In the genomic region with DNA sequence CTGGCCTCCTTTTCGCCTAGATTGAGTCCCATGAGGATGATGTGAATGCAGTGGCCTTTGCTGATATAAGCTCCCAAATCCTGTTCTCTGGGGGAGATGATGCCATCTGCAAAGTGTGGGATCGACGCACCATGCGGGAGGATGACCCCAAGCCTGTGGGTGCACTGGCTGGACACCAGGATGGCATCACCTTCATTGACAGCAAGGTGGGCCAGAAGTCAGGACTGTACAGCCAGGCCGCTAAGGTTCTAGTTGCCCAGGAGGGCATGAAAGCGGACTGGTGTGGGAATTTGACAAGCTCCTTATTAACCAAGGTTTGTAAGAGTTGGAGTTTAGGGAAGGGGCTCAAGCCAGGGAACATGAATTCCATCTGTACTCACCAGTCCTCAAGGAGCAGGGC, we compare ENCODE assay signal across 25 cellular contexts. TPM values are rescaled to one million over a fixed set of nuclear protein-coding genes. Genes with fewer than 3 reads are reported as not detected.
A peak's percentile ranks its signal among the peaks of the same experiment; 100 is the strongest.
DNase-seq lines count a peak whose midpoint lies in the region; ATAC-seq, FAIRE-seq and TF ChIP-seq lines count a peak whose summit lies in the region.
"Had no signal": no experiment of that assay in that cellular context is flagged by ENCODE, and none has a peak within 500 bp of the region (broad histone marks: within the 10 kb centered on the region; RNA-seq: fewer than 3 reads in every experiment).

No MANE protein-coding gene starts in this region.

- intact Hi-C loops in HepG2 (cut with micrococcal nuclease; ENCODE audit: unreplicated experiment) (loop anchor here (10.0 kb wide), 2 partner anchors 815 to 1025 kb away; partner anchors contain the start of genes ACIN1, BCL2L2, C14orf119 and PPP1R3E), right lobe of liver (cut with DNase I) (no loop called here), aorta (cut with DNase I) (loop anchor here (10.0 kb wide), 2 partner anchors 45 to 315 kb away; partner anchors contain the start of gene IRF9 (in 1 of the 2))

- no peak overlapping the region for H3K9ac ChIP-seq in HepG2 (ENCODE audit: insufficient read depth, low read depth, low read length)
- H3K9ac ChIP-seq in trophoblast cell (ENCODE audit: low read length): no peak overlapping the region

- H2AK5ac ChIP-seq in trophoblast cell (ENCODE audit: low read length): no peak overlapping the region

- no TSS peak for BruUV-seq in HepG2 (replicated peaks; lab: Mats Ljungman, UMichigan)

- no peaks in the 10 kb centered on the region; a peak in 1 of 5 replicates for H3K27me3 ChIP-seq in HepG2 (ENCODE audit: control insufficient read depth in 1 of 2, insufficient read depth in 2 of 2, low read length in 2 of 2)
- no peaks in the 10 kb centered on the region for H3K27me3 ChIP-seq in right lobe of liver
- H3K27me3 ChIP-seq in trophoblast cell (ENCODE audit: insufficient read depth, low read length): no peaks in the 10 kb centered on the region
- H3K27me3 ChIP-seq in aorta (ENCODE audit: control insufficient read depth in 1 of 2, insufficient read depth in 2 of 2, low read length in 1 of 2): no peaks in the 10 kb centered on the region
- H3K27me3 ChIP-seq: BE2C; BLaER1 treated with 17β-estradiol and CSF1 and Interleukin-3, amounts not matched to agents 10 nM and 100 nM had no signal

- no peak for TF ChIP-seq RAD21 in HepG2 (CRISPR knock-in tag; IDR thresholded peaks at IDR 0.05)

- in situ Hi-C loops in HepG2 (cut with HindIII; ENCODE audit: extremely low pct_ligation_motif_present, low pct_unique_long_range_greater_than_20kb): loop anchor here (25.0 kb wide), 1 partner anchor 1532 kb away; the partner anchor contains the start of genes ABHD4 and DAD1

- H3K4me3 ChIP-seq in HepG2 (replicated peaks in 1 of 3; ENCODE audit: insufficient read depth in 1 of 3, low read depth in 2 of 3, low read length in 3 of 3) (no peak overlapping the region), right lobe of liver (no peak overlapping the region), trophoblast cell (ENCODE audit: low read depth, low read length) (peak overlapping the region; percentile 14), aorta (ENCODE audit: low read length in 2 of 2) (no peak overlapping the region)
- H3K4me3 ChIP-seq: A549; BLaER1 treated with 17β-estradiol and CSF1 and Interleukin-3, amounts not matched to agents 10 nM and 100 nM; GM12878 had no signal

- peaks cover 33% of the 10 kb centered on the region for H3K79me2 ChIP-seq in HepG2 (ENCODE audit: insufficient read depth, low read length)
- H3K79me2 ChIP-seq in trophoblast cell (ENCODE audit: control insufficient read depth, insufficient read depth, low read length, poor library complexity): peaks cover 1% of the 10 kb centered on the region

- no peak overlapping the region for H2AFZ ChIP-seq in HepG2 (ENCODE audit: low read length)
- H2AFZ ChIP-seq in trophoblast cell (ENCODE audit: insufficient read depth, low read length, poor library complexity): no peak overlapping the region

- no peak for FAIRE-seq in HepG2 (lab: Jason Lieb, UNC)
- FAIRE-seq: A549, D721Med, GM12878, GM18507, H54 had no signal

- no peak overlapping the region for H4K91ac ChIP-seq in trophoblast cell (ENCODE audit: low read depth, low read length)

- no peak for TF ChIP-seq CTCF in HepG2 (CRISPR knock-in tag; IDR thresholded peaks at IDR 0.05)
- no peak for TF ChIP-seq CTCF in right lobe of liver (IDR thresholded peaks at IDR 0.05)

- POLR2A ChIA-PET in HepG2 (lab: Yijun Ruan, JAX): interaction anchor here (1.3 to 15.5 kb wide), 5 partner anchors 14 to 151 kb away, joined by 3 to 977 read pairs (median 279); partner anchors contain the start of genes EMC9, FITM1, IRF9 and PCK2

- no peaks in the 10 kb centered on the region for H3K9me3 ChIP-seq in HepG2 (ENCODE audit: low read length)
- no peaks in the 10 kb centered on the region for H3K9me3 ChIP-seq in right lobe of liver
- H3K9me3 ChIP-seq in trophoblast cell (ENCODE audit: insufficient read depth, low read depth, low read length): peaks cover 2% of the 10 kb centered on the region
- H3K9me3 ChIP-seq in aorta (ENCODE audit: control insufficient read depth, low read length): no peaks in the 10 kb centered on the region
- H3K9me3 ChIP-seq: A549; BE2C; BLaER1 treated with 17β-estradiol and CSF1 and Interleukin-3, amounts not matched to agents 10 nM and 100 nM had no signal

- H2BK5ac ChIP-seq in trophoblast cell (ENCODE audit: low read depth, low read length, poor library complexity): no peak overlapping the region

- no peak overlapping the region for H3K27ac ChIP-seq in HepG2 (ENCODE audit: extremely low read length, insufficient read depth, low read length)
- no peak overlapping the region for H3K27ac ChIP-seq in right lobe of liver
- H3K27ac ChIP-seq in trophoblast cell (ENCODE audit: low read depth, low read length): no peak overlapping the region
- H3K27ac ChIP-seq in aorta (ENCODE audit: low read depth in 1 of 2, low read length in 2 of 2): no peak overlapping the region
- H3K27ac ChIP-seq: A549; BLaER1 treated with 17β-estradiol and CSF1 and Interleukin-3, amounts not matched to agents 10 nM and 100 nM had no signal

- WGBS in HepG2 (ENCODE audit: low lambda C conversion rate): 97% methylated on average over 6 of the region's 6 CpGs
- 93% methylated on average over 2 of the region's 6 CpGs for WGBS in right lobe of liver (ENCODE audit: insufficient coverage, low coverage, low lambda C conversion rate, missing lambda C conversion rate)
- WGBS in trophoblast cell (ENCODE audit: extremely low coverage, insufficient coverage, insufficient read length): no CpG with 5 or more reads among the region's 6 CpGs
- WGBS in aorta, 2 donors: 93 to 96% methylated on average over 6 of the region's 6 CpGs

- TF ChIP-seq EP300 in HepG2 (IDR thresholded peaks at IDR 0.05; ENCODE audit: low read depth in 2 of 2, low read length in 2 of 2) (no peak), HepG2 (CRISPR knock-in tag; IDR thresholded peaks at IDR 0.05; ENCODE audit: borderline replicate concordance) (no peak)

- no peak overlapping the region for H3K18ac ChIP-seq in trophoblast cell (ENCODE audit: low read length)

- H4K20me1 ChIP-seq in HepG2 (ENCODE audit: insufficient read depth, low read length): no peaks in the 10 kb centered on the region

- H3K4ac ChIP-seq in trophoblast cell (ENCODE audit: low read depth, low read length): no peak overlapping the region

- TF ChIP-seq POLR2A in HepG2 (IDR thresholded peaks at IDR 0.05; ENCODE audit: insufficient read depth in 1 of 2, low read depth in 2 of 2, low read length in 2 of 2): no peak
- no peak for TF ChIP-seq POLR2A in right lobe of liver (IDR thresholded peaks at IDR 0.05)

- no peak overlapping the region for H4K8ac ChIP-seq in trophoblast cell (ENCODE audit: low read depth, low read length)

- H3K79me1 ChIP-seq in trophoblast cell (ENCODE audit: low read length): peaks cover 1% of the 10 kb centered on the region

- no peak overlapping the region for H2BK12ac ChIP-seq in trophoblast cell (ENCODE audit: low read length)

- H3K4me1 ChIP-seq in HepG2 (ENCODE audit: insufficient read depth, low read length) (peaks cover 24% of the 10 kb centered on the region), right lobe of liver (peaks cover 0 to 17% (median 4%) of the 10 kb centered on the region in 4 donors), trophoblast cell (ENCODE audit: control insufficient read depth in 1 of 2, insufficient read depth in 2 of 2, low read length in 2 of 2) (peaks cover 3 to 9% of the 10 kb centered on the region in 2 experiments), aorta (ENCODE audit: control insufficient read depth in 1 of 2, insufficient read depth in 2 of 2, low read length in 2 of 2) (no peaks in the 10 kb centered on the region)
- H3K4me1 ChIP-seq: BE2C had no signal

- no peak overlapping the region for H2BK120ac ChIP-seq in trophoblast cell (ENCODE audit: insufficient read depth, low read length, poor library complexity)

- CTCF ChIA-PET in HepG2 (lab: Yijun Ruan, JAX; ENCODE audit: low intra/inter-chr PET ratio, low total read pairs): no interaction called here

- no peak for DNase-seq in HepG2 (ENCODE audit: low spot score)
- no peak for DNase-seq in right lobe of liver
- no peak for DNase-seq in trophoblast cell
- peak; percentile 16 to 48 for DNase-seq in aorta
- DNase-seq in cerebellum (ENCODE audit: low spot score): no peak
- DNase-seq: 8988T; ACHN; AML-193; BE2C; CD4-positive, alpha-beta T cell; CD8-positive, alpha-beta memory T cell; DMS 273 treated with DMSO at 0.1 percent for 48 hours; DMS79; EL; GDM1; GOT3; HCEC 1CT had no signal

- H3K23ac ChIP-seq in trophoblast cell (ENCODE audit: low read length): no peak overlapping the region

- no peak overlapping the region for H3K14ac ChIP-seq in trophoblast cell (ENCODE audit: low read length)

- ATAC-seq in HepG2 (no peak), right lobe of liver (no peak), aorta (ENCODE audit: low FRiP score) (no peak), GM21515 (IDR thresholded peaks at IDR 0.05; ENCODE audit: unreplicated experiment) (no peak)
- ATAC-seq: A549, GM12878 had no signal

- no peak overlapping the region for H4K12ac ChIP-seq in trophoblast cell (ENCODE audit: low read depth, low read length)

- H3K4me2 ChIP-seq in HepG2 (ENCODE audit: low read depth, low read length): no peak overlapping the region
- H3K4me2 ChIP-seq in trophoblast cell (ENCODE audit: low read length): no peak overlapping the region
- H3K4me2 ChIP-seq: A549; BLaER1 treated with 17β-estradiol and CSF1 and Interleukin-3, amounts not matched to agents 10 nM and 100 nM had no signal

- H3K36me3 ChIP-seq in HepG2 (replicated peaks in 1 of 2; ENCODE audit: control insufficient read depth in 1 of 2, insufficient read depth in 2 of 2, low read length in 2 of 2) (peaks cover 66 to 75% of the 10 kb centered on the region in 2 experiments), right lobe of liver (peaks cover 3 to 74% (median 27%) of the 10 kb centered on the region in 4 donors), trophoblast cell (ENCODE audit: control insufficient read depth in 1 of 2, insufficient read depth in 2 of 2, low read length in 2 of 2) (peaks cover 35 to 57% of the 10 kb centered on the region in 2 experiments), aorta (ENCODE audit: control insufficient read depth in 1 of 2, insufficient read depth in 2 of 2, low read length in 1 of 2) (peaks cover 0 to 8% of the 10 kb centered on the region in 2 donors)

RNA-seq across cellular contexts. Expression of gene NRL, which starts 4.9 kb away (rescaled TPM):
- total RNA-seq in HepG2 (2016; rRNA removed; fragmentation: Illumina TruSeq; extraction: Trizol) (4.7 and 5.2 TPM in 2 replicates), right lobe of liver (1 to 10 TPM; 1.4 to 2.9 (median 2.1) TPM), aorta (1 to 10 TPM; 1.1 to 1.4 TPM), cerebellum (1.5 TPM)
- 6.6 and 7.1 TPM in 2 replicates for total RNA-seq in HepG2 (2016; cell fraction: cytosol; rRNA removed; fragmentation: Illumina TruSeq; extraction: Trizol; ENCODE audit: low read depth)
- total RNA-seq in HepG2 (2016; cell fraction: insoluble cytoplasmic fraction; rRNA removed; fragmentation: Illumina TruSeq; extraction: Trizol): 4.7 and 5.6 TPM in 2 replicates
- 9.2 and 10.6 TPM in 2 replicates for total RNA-seq in HepG2 (2016; cell fraction: membrane; rRNA removed; fragmentation: Illumina TruSeq; extraction: Trizol)
- 3.4 and 5.1 TPM in 2 replicates for total RNA-seq in HepG2 (2016; cell fraction: nucleus; rRNA removed; fragmentation: Illumina TruSeq; extraction: Trizol)
- polyA plus RNA-seq in HepG2 (2011; rRNA removed) (2.5 and 3.4 TPM in 2 replicates), aorta (1 to 10 TPM in 1 of 2 donors, under 1 TPM in 1; 0.63 to 1.3 TPM)
- 2.9 and 5.2 TPM in 2 replicates for polyA plus RNA-seq in HepG2 (2011; cell fraction: cytosol; rRNA removed)
- 3.5 and 3.9 TPM in 2 replicates for polyA plus RNA-seq in HepG2 (2011; cell fraction: nucleus; rRNA removed)
- 2.2 and 2.5 TPM in 2 replicates for polyA plus RNA-seq in HepG2 (2012)
- 3.4 and 5.1 TPM in 2 replicates for polyA plus RNA-seq in HepG2 (2016; cell fraction: cytosol; fragmentation: Illumina TruSeq; extraction: Trizol; ENCODE audit: low read depth)
- 4.5 and 4.7 TPM in 2 replicates for polyA plus RNA-seq in HepG2 (2016; cell fraction: insoluble cytoplasmic fraction; fragmentation: Illumina TruSeq; extraction: Trizol; ENCODE audit: low read depth)
- 6.1 and 7.7 TPM in 2 replicates for polyA plus RNA-seq in HepG2 (2016; cell fraction: membrane; fragmentation: Illumina TruSeq; extraction: Trizol; ENCODE audit: low read depth)
- 3.5 and 4.8 TPM in 2 replicates for polyA plus RNA-seq in HepG2 (2016; cell fraction: nucleus; fragmentation: Illumina TruSeq; extraction: Trizol; ENCODE audit: insufficient read depth, low read depth)
- polyA minus RNA-seq in HepG2 (2011; rRNA and poly(A)+ RNA removed; ENCODE audit: low replicate concordance): 0.58 and 9.0 TPM in 2 replicates
- 3.0 and 3.9 TPM in 2 replicates for polyA minus RNA-seq in HepG2 (2011; cell fraction: cytosol; rRNA and poly(A)+ RNA removed)
- 6.1 and 6.6 TPM in 2 replicates for polyA minus RNA-seq in HepG2 (2011; cell fraction: nucleus; rRNA and poly(A)+ RNA removed)
- 0.55 and 0.58 TPM in 2 replicates for polyA plus RNA-seq in trophoblast cell (2013)

RNA-seq across cellular contexts. Expression of gene DCAF11, which starts 5.1 kb away (rescaled TPM):
- total RNA-seq in HepG2 (2016; rRNA removed; fragmentation: Illumina TruSeq; extraction: Trizol): 257 and 342 TPM in 2 replicates
- total RNA-seq in HepG2 (2016; cell fraction: cytosol; rRNA removed; fragmentation: Illumina TruSeq; extraction: Trizol; ENCODE audit: low read depth): 34.1 and 39.6 TPM in 2 replicates
- total RNA-seq in HepG2 (2016; cell fraction: insoluble cytoplasmic fraction; rRNA removed; fragmentation: Illumina TruSeq; extraction: Trizol): 258 and 327 TPM in 2 replicates
- total RNA-seq in HepG2 (2016; cell fraction: membrane; rRNA removed; fragmentation: Illumina TruSeq; extraction: Trizol): 160 and 166 TPM in 2 replicates
- total RNA-seq in HepG2 (2016; cell fraction: nucleus; rRNA removed; fragmentation: Illumina TruSeq; extraction: Trizol): 174 and 191 TPM in 2 replicates
- polyA plus RNA-seq in HepG2 (2011; rRNA removed): 150 and 176 TPM in 2 replicates
- 134 and 153 TPM in 2 replicates for polyA plus RNA-seq in HepG2 (2011; cell fraction: cytosol; rRNA removed)
- polyA plus RNA-seq in HepG2 (2011; cell fraction: nucleus; rRNA removed): 221 and 233 TPM in 2 replicates
- 123 and 142 TPM in 2 replicates for polyA plus RNA-seq in HepG2 (2012)
- 37.7 and 39.7 TPM in 2 replicates for polyA plus RNA-seq in HepG2 (2016; cell fraction: cytosol; fragmentation: Illumina TruSeq; extraction: Trizol; ENCODE audit: low read depth)
- polyA plus RNA-seq in HepG2 (2016; cell fraction: insoluble cytoplasmic fraction; fragmentation: Illumina TruSeq; extraction: Trizol; ENCODE audit: low read depth): 251 and 268 TPM in 2 replicates
- polyA plus RNA-seq in HepG2 (2016; cell fraction: membrane; fragmentation: Illumina TruSeq; extraction: Trizol; ENCODE audit: low read depth): 114 and 116 TPM in 2 replicates
- polyA plus RNA-seq in HepG2 (2016; cell fraction: nucleus; fragmentation: Illumina TruSeq; extraction: Trizol; ENCODE audit: insufficient read depth, low read depth): 253 and 275 TPM in 2 replicates
- polyA minus RNA-seq in HepG2 (2011; rRNA and poly(A)+ RNA removed; ENCODE audit: low replicate concordance): 74.6 and 273 TPM in 2 replicates
- 98.7 and 103 TPM in 2 replicates for polyA minus RNA-seq in HepG2 (2011; cell fraction: cytosol; rRNA and poly(A)+ RNA removed)
- 146 and 181 TPM in 2 replicates for polyA minus RNA-seq in HepG2 (2011; cell fraction: nucleus; rRNA and poly(A)+ RNA removed)
- total RNA-seq in right lobe of liver: 100 to 1,000 TPM in 3 of 6 experiments, 10 to 100 TPM in 3; 65.9 to 180 (median 103) TPM
- polyA plus RNA-seq in trophoblast cell (2013): 22.2 and 25.2 TPM in 2 replicates
- 10 to 100 TPM; 35.5 to 39.6 TPM for total RNA-seq in aorta
- 10 to 100 TPM; 37.3 to 41.8 TPM for polyA plus RNA-seq in aorta
- 46.2 TPM for total RNA-seq in cerebellum

RNA-seq across cellular contexts. Expression of gene FITM1, which starts 10.8 kb away (rescaled TPM):
- total RNA-seq in HepG2 (2016; rRNA removed; fragmentation: Illumina TruSeq; extraction: Trizol) (3.1 and 5.8 TPM in 2 replicates), right lobe of liver (10 to 100 TPM in 3 of 6 experiments, 1 to 10 TPM in 3; 1.5 to 32.5 (median 9.3) TPM), aorta (under 1 TPM; 0.71 to 0.75 TPM), cerebellum (0.54 TPM)
- 2.1 and 4.3 TPM in 2 replicates for total RNA-seq in HepG2 (2016; cell fraction: cytosol; rRNA removed; fragmentation: Illumina TruSeq; extraction: Trizol; ENCODE audit: low read depth)
- total RNA-seq in HepG2 (2016; cell fraction: insoluble cytoplasmic fraction; rRNA removed; fragmentation: Illumina TruSeq; extraction: Trizol): 4.0 and 5.2 TPM in 2 replicates
- total RNA-seq in HepG2 (2016; cell fraction: membrane; rRNA removed; fragmentation: Illumina TruSeq; extraction: Trizol): 2.2 and 3.3 TPM in 2 replicates
- 4.1 and 5.6 TPM in 2 replicates for total RNA-seq in HepG2 (2016; cell fraction: nucleus; rRNA removed; fragmentation: Illumina TruSeq; extraction: Trizol)
- polyA plus RNA-seq in HepG2 (2011; rRNA removed) (2.7 and 3.6 TPM in 2 replicates), aorta (under 1 TPM in 1 of 2 donors, not detected in 1; 0.56 TPM)
- polyA plus RNA-seq in HepG2 (2011; cell fraction: cytosol; rRNA removed): 2.3 and 4.4 TPM in 2 replicates
- polyA plus RNA-seq in HepG2 (2011; cell fraction: nucleus; rRNA removed): 11.8 and 15.0 TPM in 2 replicates
- polyA plus RNA-seq in HepG2 (2012): 2.5 and 2.7 TPM in 2 replicates
- 3.0 and 3.4 TPM in 2 replicates for polyA plus RNA-seq in HepG2 (2016; cell fraction: cytosol; fragmentation: Illumina TruSeq; extraction: Trizol; ENCODE audit: low read depth)
- 2.7 and 3.0 TPM in 2 replicates for polyA plus RNA-seq in HepG2 (2016; cell fraction: insoluble cytoplasmic fraction; fragmentation: Illumina TruSeq; extraction: Trizol; ENCODE audit: low read depth)
- 1.9 and 2.4 TPM in 2 replicates for polyA plus RNA-seq in HepG2 (2016; cell fraction: membrane; fragmentation: Illumina TruSeq; extraction: Trizol; ENCODE audit: low read depth)
- polyA plus RNA-seq in HepG2 (2016; cell fraction: nucleus; fragmentation: Illumina TruSeq; extraction: Trizol; ENCODE audit: insufficient read depth, low read depth): 6.4 and 7.9 TPM in 2 replicates
- polyA minus RNA-seq in HepG2 (2011; rRNA and poly(A)+ RNA removed; ENCODE audit: low replicate concordance): 1.6 and 7.9 TPM in 2 replicates
- 2.1 TPM in 2 replicates for polyA minus RNA-seq in HepG2 (2011; cell fraction: cytosol; rRNA and poly(A)+ RNA removed)
- 3.9 and 4.2 TPM in 2 replicates for polyA minus RNA-seq in HepG2 (2011; cell fraction: nucleus; rRNA and poly(A)+ RNA removed)
- polyA plus RNA-seq in trophoblast cell (2013): 0.21 and 0.33 TPM in 2 replicates
- polyA plus RNA-seq: CD14-positive monocyte; CD8-positive, alpha-beta memory T cell had no signal

RNA-seq across cellular contexts. Expression of gene PSME1, which starts 16.3 kb away (rescaled TPM):
- total RNA-seq in HepG2 (2016; rRNA removed; fragmentation: Illumina TruSeq; extraction: Trizol) (608 and 713 TPM in 2 replicates), right lobe of liver (100 to 1,000 TPM in 4 of 6 experiments, 10 to 100 TPM in 2; 81.7 to 119 (median 107) TPM), aorta (100 to 1,000 TPM; 112 to 125 TPM), cerebellum (19.6 TPM)
- 168 and 169 TPM in 2 replicates for total RNA-seq in HepG2 (2016; cell fraction: cytosol; rRNA removed; fragmentation: Illumina TruSeq; extraction: Trizol; ENCODE audit: low read depth)
- total RNA-seq in HepG2 (2016; cell fraction: insoluble cytoplasmic fraction; rRNA removed; fragmentation: Illumina TruSeq; extraction: Trizol): 588 and 713 TPM in 2 replicates
- total RNA-seq in HepG2 (2016; cell fraction: membrane; rRNA removed; fragmentation: Illumina TruSeq; extraction: Trizol): 219 and 226 TPM in 2 replicates
- 227 and 232 TPM in 2 replicates for total RNA-seq in HepG2 (2016; cell fraction: nucleus; rRNA removed; fragmentation: Illumina TruSeq; extraction: Trizol)
- polyA plus RNA-seq in HepG2 (2011; rRNA removed) (144 and 159 TPM in 2 replicates), aorta (100 to 1,000 TPM; 206 to 210 TPM)
- polyA plus RNA-seq in HepG2 (2011; cell fraction: cytosol; rRNA removed): 166 and 205 TPM in 2 replicates
- 178 and 230 TPM in 2 replicates for polyA plus RNA-seq in HepG2 (2011; cell fraction: nucleus; rRNA removed)
- polyA plus RNA-seq in HepG2 (2012): 318 and 352 TPM in 2 replicates
- 166 and 179 TPM in 2 replicates for polyA plus RNA-seq in HepG2 (2016; cell fraction: cytosol; fragmentation: Illumina TruSeq; extraction: Trizol; ENCODE audit: low read depth)
- polyA plus RNA-seq in HepG2 (2016; cell fraction: insoluble cytoplasmic fraction; fragmentation: Illumina TruSeq; extraction: Trizol; ENCODE audit: low read depth): 679 and 694 TPM in 2 replicates
- polyA plus RNA-seq in HepG2 (2016; cell fraction: membrane; fragmentation: Illumina TruSeq; extraction: Trizol; ENCODE audit: low read depth): 175 and 190 TPM in 2 replicates
- 333 and 365 TPM in 2 replicates for polyA plus RNA-seq in HepG2 (2016; cell fraction: nucleus; fragmentation: Illumina TruSeq; extraction: Trizol; ENCODE audit: insufficient read depth, low read depth)
- polyA minus RNA-seq in HepG2 (2011; rRNA and poly(A)+ RNA removed; ENCODE audit: low replicate concordance): 25.5 and 44.3 TPM in 2 replicates
- 59.6 and 69.7 TPM in 2 replicates for polyA minus RNA-seq in HepG2 (2011; cell fraction: cytosol; rRNA and poly(A)+ RNA removed)
- 42.1 and 46.1 TPM in 2 replicates for polyA minus RNA-seq in HepG2 (2011; cell fraction: nucleus; rRNA and poly(A)+ RNA removed)
- 67.4 and 69.1 TPM in 2 replicates for polyA plus RNA-seq in trophoblast cell (2013)

RNA-seq across cellular contexts. Expression of gene EMC9, which starts 21.7 kb away (rescaled TPM):
- total RNA-seq in HepG2 (2016; rRNA removed; fragmentation: Illumina TruSeq; extraction: Trizol): 71.2 and 78.7 TPM in 2 replicates
- total RNA-seq in HepG2 (2016; cell fraction: cytosol; rRNA removed; fragmentation: Illumina TruSeq; extraction: Trizol; ENCODE audit: low read depth): 68.4 and 89.8 TPM in 2 replicates
- 67.6 and 78.5 TPM in 2 replicates for total RNA-seq in HepG2 (2016; cell fraction: insoluble cytoplasmic fraction; rRNA removed; fragmentation: Illumina TruSeq; extraction: Trizol)
- 77.6 and 98.8 TPM in 2 replicates for total RNA-seq in HepG2 (2016; cell fraction: membrane; rRNA removed; fragmentation: Illumina TruSeq; extraction: Trizol)
- 54.8 and 64.3 TPM in 2 replicates for total RNA-seq in HepG2 (2016; cell fraction: nucleus; rRNA removed; fragmentation: Illumina TruSeq; extraction: Trizol)
- 60.5 and 63.9 TPM in 2 replicates for polyA plus RNA-seq in HepG2 (2011; rRNA removed)
- polyA plus RNA-seq in HepG2 (2011; cell fraction: cytosol; rRNA removed): 49.4 and 73.1 TPM in 2 replicates
- 212 and 227 TPM in 2 replicates for polyA plus RNA-seq in HepG2 (2011; cell fraction: nucleus; rRNA removed)
- 50.7 and 62.7 TPM in 2 replicates for polyA plus RNA-seq in HepG2 (2012)
- 103 and 134 TPM in 2 replicates for polyA plus RNA-seq in HepG2 (2016; cell fraction: cytosol; fragmentation: Illumina TruSeq; extraction: Trizol; ENCODE audit: low read depth)
- polyA plus RNA-seq in HepG2 (2016; cell fraction: insoluble cytoplasmic fraction; fragmentation: Illumina TruSeq; extraction: Trizol; ENCODE audit: low read depth): 96.0 and 104 TPM in 2 replicates
- 99.3 and 118 TPM in 2 replicates for polyA plus RNA-seq in HepG2 (2016; cell fraction: membrane; fragmentation: Illumina TruSeq; extraction: Trizol; ENCODE audit: low read depth)
- 175 and 183 TPM in 2 replicates for polyA plus RNA-seq in HepG2 (2016; cell fraction: nucleus; fragmentation: Illumina TruSeq; extraction: Trizol; ENCODE audit: insufficient read depth, low read depth)
- polyA minus RNA-seq in HepG2 (2011; rRNA and poly(A)+ RNA removed; ENCODE audit: low replicate concordance): 16.0 and 62.4 TPM in 2 replicates
- 10.1 and 13.6 TPM in 2 replicates for polyA minus RNA-seq in HepG2 (2011; cell fraction: cytosol; rRNA and poly(A)+ RNA removed)
- 35.1 and 41.2 TPM in 2 replicates for polyA minus RNA-seq in HepG2 (2011; cell fraction: nucleus; rRNA and poly(A)+ RNA removed)
- 10 to 100 TPM; 10.2 to 21.4 (median 11.9) TPM for total RNA-seq in right lobe of liver
- 13.5 and 13.7 TPM in 2 replicates for polyA plus RNA-seq in trophoblast cell (2013)
- 10 to 100 TPM; 12.8 to 15.3 TPM for total RNA-seq in aorta
- 10 to 100 TPM; 18.3 to 41.9 TPM for polyA plus RNA-seq in aorta
- total RNA-seq in cerebellum: 10.6 TPM

Comparison
In these comparisons a context has a peak if more than half of its experiments do, and no peak if none do; other contexts are left out.
1. intact Hi-C loops: an anchor here in HepG2 (10.0 kb wide) and aorta (10.0 kb wide); none called in right lobe of liver.
2. DNase-seq: peak in aorta (2 of 2); none in HepG2 (single experiment), right lobe of liver (0 of 3), trophoblast cell (0 of 2) and cerebellum (single experiment).